Comparison of ENCODE assay signal across 8 cellular contexts in the genomic region with DNA sequence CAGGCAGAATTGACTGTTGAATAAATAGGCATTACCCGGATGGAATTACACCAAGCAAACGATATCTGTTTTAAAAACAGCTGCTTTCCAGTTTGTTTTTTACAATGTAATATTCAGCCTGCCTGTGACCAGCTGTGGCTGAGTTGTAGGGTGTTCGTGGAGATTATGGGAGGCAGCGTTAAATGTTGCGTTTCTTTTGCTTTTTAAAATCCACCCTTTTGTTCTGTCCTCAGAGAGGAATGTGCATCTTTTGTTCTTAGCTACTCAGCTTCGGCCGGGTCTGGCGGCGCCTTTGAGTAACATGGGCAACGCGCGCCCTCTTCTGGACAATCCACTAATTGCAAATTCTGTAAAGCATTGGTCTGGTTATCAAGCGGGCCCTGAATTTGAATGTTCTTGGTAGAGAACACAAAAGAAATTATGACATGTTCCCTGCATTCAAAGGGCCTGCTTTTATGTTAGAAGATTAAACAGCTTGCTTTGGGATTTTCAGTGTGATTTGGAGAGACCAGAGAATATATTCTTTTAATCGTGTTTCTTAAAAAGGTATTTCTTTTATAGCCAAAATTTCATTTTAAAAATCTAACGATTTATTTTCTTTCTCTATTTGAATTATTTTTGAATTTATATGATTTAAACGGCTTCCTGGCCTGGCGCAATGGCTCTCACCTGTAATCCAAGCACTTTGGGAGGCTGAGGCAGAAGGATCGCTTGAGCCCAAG.
DNase-seq lines count a peak whose midpoint lies in the region; TF ChIP-seq lines count a peak whose summit lies in the region.

No MANE protein-coding gene starts in this region.

- TF ChIP-seq CTCF in osteocyte (IDR thresholded peaks at IDR 0.05) (peak; percentile 88), thyroid gland (IDR thresholded peaks at IDR 0.05) (peak; percentile 60 to 86 (median 76))

- H3K27ac Mint-ChIP-seq in osteocyte (ENCODE audit: unreplicated experiment), result no peak overlapping the region

- intact Hi-C loops in thyroid gland (cut with DNase I), result loop anchor here (10.0 kb wide), 1 partner anchor 273 kb away; no protein-coding TSS in a partner anchor

- DNase-seq in COR-L47 (lab: John Stamatoyannopoulos, UW) (peak; percentile 85), GM23248 (peak; percentile 89), MV-4-11 (lab: John Stamatoyannopoulos, UW) (peak; percentile 64), SK-MEL-5 (ENCODE audit: low read depth, low spot score) (peak; percentile 83), globus pallidus (ENCODE audit: low spot score) (peak; percentile 95), osteocyte (ENCODE audit: extremely low spot score, unreplicated experiment) (peak; percentile 93), thyroid gland (peak; percentile 89)
- peak; percentile 33 to 75 (median 67) for DNase-seq in activated naive CD4-positive, alpha-beta T cell (lab: John Stamatoyannopoulos, UW)

- no peak for TF ChIP-seq POLR2A in thyroid gland (IDR thresholded peaks at IDR 0.05)

- peak overlapping the region; percentile 50 for H3K4me3 Mint-ChIP-seq in osteocyte (ENCODE audit: unreplicated experiment)

- H3K27ac ChIP-seq in GM23248 (no peak overlapping the region), thyroid gland (no peak overlapping the region)

- H3K9me3 ChIP-seq in GM23248 (ENCODE audit: low read depth), result no peaks in the 10 kb centered on the region
- H3K9me3 ChIP-seq in thyroid gland, result no peaks in the 10 kb centered on the region

- H3F3A ChIP-seq in GM23248 (ENCODE audit: insufficient read depth), result peaks cover 6% of the 10 kb centered on the region; the same call in 1 of the 2 replicates

- no peaks in the 10 kb centered on the region for H3K9me3 Mint-ChIP-seq in osteocyte (ENCODE audit: unreplicated experiment)

- peak overlapping the region; percentile 59 for H3K4me3 ChIP-seq in GM23248
- no peak overlapping the region for H3K4me3 ChIP-seq in thyroid gland (replicated peaks in 1 of 3)

- no peaks in the 10 kb centered on the region for H3K36me3 Mint-ChIP-seq in osteocyte (ENCODE audit: unreplicated experiment)

- H4K20me1 ChIP-seq in GM23248 (ENCODE audit: insufficient read depth), result no peaks in the 10 kb centered on the region

- H3K9ac ChIP-seq in GM23248, result peak overlapping the region; percentile 37; the same call in 1 of the 2 replicates

- no peaks in the 10 kb centered on the region for H3K9me2 ChIP-seq in GM23248 (ENCODE audit: insufficient read depth)

- no peaks in the 10 kb centered on the region for H3K27me3 Mint-ChIP-seq in osteocyte (ENCODE audit: unreplicated experiment)

- H3K4me1 Mint-ChIP-seq in osteocyte (ENCODE audit: unreplicated experiment), result peaks cover 8% of the 10 kb centered on the region

- H3K79me2 ChIP-seq in GM23248 (ENCODE audit: insufficient read depth), result no peaks in the 10 kb centered on the region

- no peaks in the 10 kb centered on the region for H3K36me3 ChIP-seq in GM23248 (ENCODE audit: low read depth)
- no peaks in the 10 kb centered on the region for H3K36me3 ChIP-seq in thyroid gland

- peak overlapping the region; percentile 83 for H2AFZ ChIP-seq in GM23248

- in situ Hi-C loops in GM23248 (cut with MboI), result loop anchor here (10.0 kb wide), 1 partner anchor 273 kb away; no protein-coding TSS in a partner anchor
- in situ Hi-C loops in SK-MEL-5 (cut with HindIII; ENCODE audit: low pct_unique_long_range_greater_than_20kb, low sequenced_read_pairs), result no loop called here

- H3K4me1 ChIP-seq in GM23248 (ENCODE audit: insufficient read depth) (no peaks in the 10 kb centered on the region), thyroid gland (no peaks in the 10 kb centered on the region)

- WGBS in GM23248 (ENCODE audit: low coverage in 1 of 2, low lambda C conversion rate in 2 of 2, missing lambda C conversion rate in 2 of 2), 2 experiments, result 18% methylated on average over 18 of the region's 18 CpGs
- 17% methylated on average over 18 of the region's 18 CpGs for WGBS in thyroid gland, 2 donors

- H3K4me2 ChIP-seq in GM23248 (ENCODE audit: unreplicated experiment), result peak overlapping the region; percentile 74

- H3K27me3 ChIP-seq in GM23248 (replicated peaks; ENCODE audit: insufficient read depth) (no peaks in the 10 kb centered on the region), thyroid gland (no peaks in the 10 kb centered on the region)
